2 cellular contexts compared by ENCODE assay signal in the genomic region with DNA sequence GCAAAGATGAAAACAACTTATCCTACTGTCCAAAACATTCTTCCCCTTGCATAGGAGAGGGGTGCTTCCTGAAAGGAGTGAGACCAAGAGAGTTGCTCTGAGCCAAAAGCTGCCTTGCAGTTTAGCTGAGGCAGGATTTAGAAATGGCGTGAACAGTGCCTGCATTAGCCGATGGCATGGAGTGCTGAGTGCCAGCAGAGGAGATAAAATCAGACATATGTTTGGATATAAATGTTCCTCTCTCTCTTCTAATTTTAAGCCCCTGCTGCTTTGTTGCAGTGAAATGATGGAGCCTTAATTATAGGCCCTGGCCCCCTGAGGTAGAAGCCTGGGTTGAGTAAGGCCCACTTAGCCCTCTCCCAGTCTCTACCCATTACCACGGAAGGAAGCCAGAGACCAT.
TF ChIP-seq lines count a peak whose summit lies in the region.

No MANE protein-coding gene starts in this region.

TF ChIP-seq in HepG2, 621 proteins besides CTCF, POLR2A, EP300 and RAD21:
- 0 out of 2 replicates have a peak, but pooled peaks have one; percentile 37 for TF ChIP-seq ZNF629 (CRISPR knock-in tag; conservative IDR thresholded peaks at IDR 0.05)
- TF ChIP-seq CSRNP2 (CRISPR knock-in tag; conservative IDR thresholded peaks at IDR 0.05; ENCODE audit: low read depth) = no peak

TF ChIP-seq in H1, 55 proteins besides CTCF, POLR2A, EP300 and RAD21:
- TF ChIP-seq CBX8 (IDR thresholded peaks at IDR 0.05; ENCODE audit: borderline replicate concordance, low read depth, low read length) (no peak), KDM1A (IDR thresholded peaks at IDR 0.05; ENCODE audit: borderline replicate concordance, low read length) (no peak), TCF12 (IDR thresholded peaks at IDR 0.05; ENCODE audit: low read depth, low read length) (no peak), JUN (IDR thresholded peaks at IDR 0.05; ENCODE audit: low read depth, low read length) (no peak), POLR2AphosphoS5 (IDR thresholded peaks at IDR 0.05; ENCODE audit: low read depth, low read length) (no peak), FOSL1 (IDR thresholded peaks at IDR 0.05; ENCODE audit: insufficient read depth, low read depth, low read length) (no peak), SIRT6 (IDR thresholded peaks at IDR 0.05; ENCODE audit: low read length) (no peak), ASH2L (IDR thresholded peaks at IDR 0.05; ENCODE audit: low read length) (no peak), YY1 (IDR thresholded peaks at IDR 0.05; ENCODE audit: low read depth, low read length) (no peak)
- TF ChIP-seq, protein P1, sequence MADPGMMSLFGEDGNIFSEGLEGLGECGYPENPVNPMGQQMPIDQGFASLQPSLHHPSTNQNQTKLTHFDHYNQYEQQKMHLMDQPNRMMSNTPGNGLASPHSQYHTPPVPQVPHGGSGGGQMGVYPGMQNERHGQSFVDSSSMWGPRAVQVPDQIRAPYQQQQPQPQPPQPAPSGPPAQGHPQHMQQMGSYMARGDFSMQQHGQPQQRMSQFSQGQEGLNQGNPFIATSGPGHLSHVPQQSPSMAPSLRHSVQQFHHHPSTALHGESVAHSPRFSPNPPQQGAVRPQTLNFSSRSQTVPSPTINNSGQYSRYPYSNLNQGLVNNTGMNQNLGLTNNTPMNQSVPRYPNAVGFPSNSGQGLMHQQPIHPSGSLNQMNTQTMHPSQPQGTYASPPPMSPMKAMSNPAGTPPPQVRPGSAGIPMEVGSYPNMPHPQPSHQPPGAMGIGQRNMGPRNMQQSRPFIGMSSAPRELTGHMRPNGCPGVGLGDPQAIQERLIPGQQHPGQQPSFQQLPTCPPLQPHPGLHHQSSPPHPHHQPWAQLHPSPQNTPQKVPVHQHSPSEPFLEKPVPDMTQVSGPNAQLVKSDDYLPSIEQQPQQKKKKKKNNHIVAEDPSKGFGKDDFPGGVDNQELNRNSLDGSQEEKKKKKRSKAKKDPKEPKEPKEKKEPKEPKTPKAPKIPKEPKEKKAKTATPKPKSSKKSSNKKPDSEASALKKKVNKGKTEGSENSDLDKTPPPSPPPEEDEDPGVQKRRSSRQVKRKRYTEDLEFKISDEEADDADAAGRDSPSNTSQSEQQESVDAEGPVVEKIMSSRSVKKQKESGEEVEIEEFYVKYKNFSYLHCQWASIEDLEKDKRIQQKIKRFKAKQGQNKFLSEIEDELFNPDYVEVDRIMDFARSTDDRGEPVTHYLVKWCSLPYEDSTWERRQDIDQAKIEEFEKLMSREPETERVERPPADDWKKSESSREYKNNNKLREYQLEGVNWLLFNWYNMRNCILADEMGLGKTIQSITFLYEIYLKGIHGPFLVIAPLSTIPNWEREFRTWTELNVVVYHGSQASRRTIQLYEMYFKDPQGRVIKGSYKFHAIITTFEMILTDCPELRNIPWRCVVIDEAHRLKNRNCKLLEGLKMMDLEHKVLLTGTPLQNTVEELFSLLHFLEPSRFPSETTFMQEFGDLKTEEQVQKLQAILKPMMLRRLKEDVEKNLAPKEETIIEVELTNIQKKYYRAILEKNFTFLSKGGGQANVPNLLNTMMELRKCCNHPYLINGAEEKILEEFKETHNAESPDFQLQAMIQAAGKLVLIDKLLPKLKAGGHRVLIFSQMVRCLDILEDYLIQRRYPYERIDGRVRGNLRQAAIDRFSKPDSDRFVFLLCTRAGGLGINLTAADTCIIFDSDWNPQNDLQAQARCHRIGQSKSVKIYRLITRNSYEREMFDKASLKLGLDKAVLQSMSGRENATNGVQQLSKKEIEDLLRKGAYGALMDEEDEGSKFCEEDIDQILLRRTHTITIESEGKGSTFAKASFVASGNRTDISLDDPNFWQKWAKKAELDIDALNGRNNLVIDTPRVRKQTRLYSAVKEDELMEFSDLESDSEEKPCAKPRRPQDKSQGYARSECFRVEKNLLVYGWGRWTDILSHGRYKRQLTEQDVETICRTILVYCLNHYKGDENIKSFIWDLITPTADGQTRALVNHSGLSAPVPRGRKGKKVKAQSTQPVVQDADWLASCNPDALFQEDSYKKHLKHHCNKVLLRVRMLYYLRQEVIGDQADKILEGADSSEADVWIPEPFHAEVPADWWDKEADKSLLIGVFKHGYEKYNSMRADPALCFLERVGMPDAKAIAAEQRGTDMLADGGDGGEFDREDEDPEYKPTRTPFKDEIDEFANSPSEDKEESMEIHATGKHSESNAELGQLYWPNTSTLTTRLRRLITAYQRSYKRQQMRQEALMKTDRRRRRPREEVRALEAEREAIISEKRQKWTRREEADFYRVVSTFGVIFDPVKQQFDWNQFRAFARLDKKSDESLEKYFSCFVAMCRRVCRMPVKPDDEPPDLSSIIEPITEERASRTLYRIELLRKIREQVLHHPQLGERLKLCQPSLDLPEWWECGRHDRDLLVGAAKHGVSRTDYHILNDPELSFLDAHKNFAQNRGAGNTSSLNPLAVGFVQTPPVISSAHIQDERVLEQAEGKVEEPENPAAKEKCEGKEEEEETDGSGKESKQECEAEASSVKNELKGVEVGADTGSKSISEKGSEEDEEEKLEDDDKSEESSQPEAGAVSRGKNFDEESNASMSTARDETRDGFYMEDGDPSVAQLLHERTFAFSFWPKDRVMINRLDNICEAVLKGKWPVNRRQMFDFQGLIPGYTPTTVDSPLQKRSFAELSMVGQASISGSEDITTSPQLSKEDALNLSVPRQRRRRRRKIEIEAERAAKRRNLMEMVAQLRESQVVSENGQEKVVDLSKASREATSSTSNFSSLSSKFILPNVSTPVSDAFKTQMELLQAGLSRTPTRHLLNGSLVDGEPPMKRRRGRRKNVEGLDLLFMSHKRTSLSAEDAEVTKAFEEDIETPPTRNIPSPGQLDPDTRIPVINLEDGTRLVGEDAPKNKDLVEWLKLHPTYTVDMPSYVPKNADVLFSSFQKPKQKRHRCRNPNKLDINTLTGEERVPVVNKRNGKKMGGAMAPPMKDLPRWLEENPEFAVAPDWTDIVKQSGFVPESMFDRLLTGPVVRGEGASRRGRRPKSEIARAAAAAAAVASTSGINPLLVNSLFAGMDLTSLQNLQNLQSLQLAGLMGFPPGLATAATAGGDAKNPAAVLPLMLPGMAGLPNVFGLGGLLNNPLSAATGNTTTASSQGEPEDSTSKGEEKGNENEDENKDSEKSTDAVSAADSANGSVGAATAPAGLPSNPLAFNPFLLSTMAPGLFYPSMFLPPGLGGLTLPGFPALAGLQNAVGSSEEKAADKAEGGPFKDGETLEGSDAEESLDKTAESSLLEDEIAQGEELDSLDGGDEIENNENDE (IDR thresholded peaks at IDR 0.05; ENCODE audit: insufficient replicate concordance, low read length) = no peak
